25 cellular contexts compared by ENCODE assay signal in the genomic region with DNA sequence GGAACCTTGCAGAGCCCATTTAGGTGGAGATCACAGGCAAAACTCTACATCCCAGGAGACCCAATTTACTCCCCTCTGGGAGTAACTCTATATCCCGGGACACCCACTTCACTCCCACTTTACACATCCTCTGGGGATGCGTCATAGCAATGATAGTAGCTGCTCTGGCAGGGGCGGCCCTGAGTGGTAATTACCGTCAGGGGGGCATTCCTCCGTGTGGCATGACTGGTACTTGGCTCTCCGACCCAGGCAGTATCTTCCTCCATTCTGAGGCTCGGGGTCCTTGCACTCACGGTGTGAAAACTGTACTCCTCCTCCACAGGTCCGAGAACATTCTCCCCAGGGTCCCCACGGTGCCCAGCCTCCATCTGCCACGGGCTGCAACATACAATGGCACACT. TPM values are rescaled to one million over a fixed set of nuclear protein-coding genes. Genes with fewer than 3 reads are reported as not detected.
"Had no signal": no experiment of that assay in that cellular context is flagged by ENCODE, and none has a peak within 500 bp of the region (broad histone marks: within the 10 kb centered on the region; RNA-seq: fewer than 3 reads in every experiment).

No MANE protein-coding gene starts in this region.

- H3K27ac ChIP-seq: coronary artery, neutrophil, parathyroid adenoma, testis, tibial artery had no signal

- H3K4me3 Mint-ChIP-seq: memory B cell; mesothelial cell of epicardium; natural killer cell treated with Interleukin-12 subunit alpha and Interleukin-12 subunit beta and Interleukin-15 and Interleukin-18, amount 100 ng/mL, for 72 hours; neural crest cell; stimulated activated effector memory CD8-positive, alpha-beta T cell treated with anti-CD3 and anti-CD28 coated beads, Interleukin-12 subunit alpha, Interleukin-12 subunit beta, amount 100 ng/mL, for 72 hours; type B pancreatic cell had no signal

- ATAC-seq: left lobe of liver; mucosa of descending colon; stimulated activated effector memory CD8-positive, alpha-beta T cell treated with anti-CD3 and anti-CD28 coated beads, Interleukin-12 subunit alpha, Interleukin-12 subunit beta, amount 100 ng/mL, for 72 hours; stimulated activated naive CD8-positive, alpha-beta T cell treated with anti-CD3 and anti-CD28 coated beads, Interleukin-15, Interleukin-2, amounts not matched to agents 100 U/mL and 50 U/mL, for 24 hours had no signal

- H3K27ac Mint-ChIP-seq: memory B cell; mesothelial cell of epicardium; naive B cell; natural killer cell treated with Interleukin-12 subunit alpha and Interleukin-12 subunit beta and Interleukin-15 and Interleukin-18, amount 100 ng/mL, for 72 hours; progenitor cell of endocrine pancreas; stimulated activated effector memory CD8-positive, alpha-beta T cell treated with anti-CD3 and anti-CD28 coated beads, Interleukin-12 subunit alpha, Interleukin-12 subunit beta, amount 100 ng/mL, for 72 hours; type B pancreatic cell had no signal

- H3K27me3 ChIP-seq: sigmoid colon, testis, tibial artery had no signal

- H3K9me3 Mint-ChIP-seq: memory B cell; mesothelial cell of epicardium; naive B cell; natural killer cell treated with Interleukin-12 subunit alpha and Interleukin-12 subunit beta and Interleukin-15 and Interleukin-18, amount 100 ng/mL, for 72 hours; neural crest cell; stimulated activated effector memory CD8-positive, alpha-beta T cell treated with anti-CD3 and anti-CD28 coated beads, Interleukin-12 subunit alpha, Interleukin-12 subunit beta, amount 100 ng/mL, for 72 hours; type B pancreatic cell had no signal

- H3K79me2 ChIP-seq: parathyroid adenoma had no signal

- H3K4me3 ChIP-seq: coronary artery, lung, mucosa of descending colon, sigmoid colon, testis, tibial artery had no signal

- H3K36me3 Mint-ChIP-seq: memory B cell; mesothelial cell of epicardium; naive B cell; natural killer cell treated with Interleukin-12 subunit alpha and Interleukin-12 subunit beta and Interleukin-15 and Interleukin-18, amount 100 ng/mL, for 72 hours; stimulated activated effector memory CD8-positive, alpha-beta T cell treated with anti-CD3 and anti-CD28 coated beads, Interleukin-12 subunit alpha, Interleukin-12 subunit beta, amount 100 ng/mL, for 72 hours; type B pancreatic cell had no signal

- H2AFZ ChIP-seq: parathyroid adenoma had no signal

- H3K4me1 ChIP-seq: parathyroid adenoma, testis had no signal

- H3K9ac ChIP-seq: parathyroid adenoma had no signal

- H3K36me3 ChIP-seq: neutrophil, sigmoid colon, tibial artery had no signal

- H3K9me3 ChIP-seq: mucosa of descending colon, neutrophil, sigmoid colon, testis, tibial artery had no signal

- DNase-seq: dermis blood vessel endothelial cell; effector memory CD4-positive, alpha-beta T cell; mucosa of descending colon; naive B cell; sigmoid colon; stimulated activated CD4-positive, alpha-beta T cell treated with anti-CD3 and anti-CD28 coated beads, Interleukin-2, amount 100 ng/mL, for 24 hours; stimulated activated CD4-positive, alpha-beta T cell treated with anti-CD3 and anti-CD28 coated beads, Interleukin-4, amount 100 ng/mL, for 24 hours; stimulated activated naive CD8-positive, alpha-beta T cell treated with anti-CD3 and anti-CD28 coated beads, Interleukin-15, Interleukin-2, amounts not matched to agents 100 U/mL and 50 U/mL, for 24 hours; substantia nigra; testis; tibial artery had no signal

- H3K4me1 Mint-ChIP-seq: memory B cell had no signal

RNA-seq across cellular contexts. Expression of a gene that starts 17.2 kb away (rescaled TPM):
- total RNA-seq: dermis blood vessel endothelial cell; fibroblast of villous mesenchyme; natural killer cell treated with Interleukin-12 subunit alpha and Interleukin-12 subunit beta and Interleukin-15 and Interleukin-18, amount 100 ng/mL, for 72 hours had no signal
- polyA plus RNA-seq: keratinocyte had no signal

RNA-seq across cellular contexts. Expression of a gene that starts 37.2 kb away (rescaled TPM):
- total RNA-seq: natural killer cell treated with Interleukin-12 subunit alpha and Interleukin-12 subunit beta and Interleukin-15 and Interleukin-18, amount 100 ng/mL, for 72 hours had no signal
